24 cellular contexts compared by ENCODE assay signal in genomic region chr14:68842298-68842697, GRCh38. TPM values are rescaled to one million over a fixed set of nuclear protein-coding genes. Genes with fewer than 3 reads are reported as not detected.
A peak's percentile ranks its signal among the peaks of the same experiment; 100 is the strongest.
DNase-seq lines count a peak whose midpoint lies in the region; ATAC-seq and TF ChIP-seq lines count a peak whose summit lies in the region.
"Had no signal": no experiment of that assay in that cellular context is flagged by ENCODE, and none has a peak within 500 bp of the region (broad histone marks: within the 10 kb centered on the region; RNA-seq: fewer than 3 reads in every experiment).

No MANE protein-coding gene starts in this region.

- H3K36me3 ChIP-seq in fibroblast of lung (ENCODE audit: control insufficient read depth, insufficient read depth, low read length) = no peaks in the 10 kb centered on the region
- H3K36me3 ChIP-seq in rectal smooth muscle tissue (ENCODE audit: control insufficient read depth, insufficient read depth, low read length) = no peaks in the 10 kb centered on the region
- H3K36me3 ChIP-seq: lower lobe of right lung, neutrophil had no signal

- H4K20me1 ChIP-seq in fibroblast of lung (ENCODE audit: control insufficient read depth, extremely low read depth, insufficient read depth, low read length) = no peaks in the 10 kb centered on the region
- H4K20me1 ChIP-seq: BLaER1 treated with 17β-estradiol and CSF1 and Interleukin-3, amounts not matched to agents 10 nM and 100 nM had no signal

- H3K27me3 Mint-ChIP-seq in MCF 10A (ENCODE audit: insufficient read depth, unreplicated experiment) = no peaks in the 10 kb centered on the region

- H3K4me3 Mint-ChIP-seq in MCF 10A (ENCODE audit: unreplicated experiment) = no peak overlapping the region
- H3K4me3 Mint-ChIP-seq: central memory CD8-positive, alpha-beta T cell; HFFc6 had no signal

- CTCF ChIA-PET in MCF 10A (lab: Yijun Ruan, JAX) = interaction anchor here (0.5 to 3.1 kb wide), 8 partner anchors 16 to 1004 kb away, joined by 3 to 23 read pairs (median 4); no protein-coding TSS in a partner anchor

- POLR2A ChIA-PET in MCF 10A (lab: Yijun Ruan, JAX) = no interaction called here

- DNase-seq in DMS79 (lab: John Stamatoyannopoulos, UW) = peak; percentile 93
- peak; percentile 37 for DNase-seq in NCI-H2171 (lab: John Stamatoyannopoulos, UW)
- DNase-seq in fibroblast of lung (ENCODE audit: low read depth in 2 of 2) = peak; percentile 25 to 47
- DNase-seq in activated CD4-positive, alpha-beta T cell treated with anti-CD3 and anti-CD28 coated beads for 4 hours = no peak
- DNase-seq in MCF 10A (ENCODE audit: unreplicated experiment) = no peak
- no peak for DNase-seq in activated T-cell treated with anti-CD3 and anti-CD28 coated beads, Interleukin-2, amount 50 U/mL, for 48 hours
- DNase-seq: ACHN; EL; HFFc6; kidney; lower lobe of right lung; MG63; NCI-H1436 treated with DMSO at 0.1 percent for 48 hours; NCI-H774; SK-N-SH; stimulated activated CD4-positive, alpha-beta T cell treated with anti-CD3 and anti-CD28 coated beads, Interleukin-2, amount 100 ng/mL, for 24 hours; T-helper 2 cell had no signal

- no TSS peak for BruUV-seq in MCF 10A (replicated peaks; lab: Mats Ljungman, UMichigan)

- peaks cover 22% of the 10 kb centered on the region for H3K4me1 Mint-ChIP-seq in MCF 10A (ENCODE audit: insufficient read depth, unreplicated experiment)

- H3K4me1 ChIP-seq in fibroblast of lung (ENCODE audit: control insufficient read depth, extremely low read depth, insufficient read depth, low read length) = peaks cover 11% of the 10 kb centered on the region
- peaks cover 18% of the 10 kb centered on the region for H3K4me1 ChIP-seq in rectal smooth muscle tissue (ENCODE audit: control insufficient read depth, insufficient read depth, low read length)
- H3K4me1 ChIP-seq: lower lobe of right lung had no signal

- H3K9me3 ChIP-seq in fibroblast of lung (ENCODE audit: control insufficient read depth, insufficient read depth, low read depth, low read length) = no peaks in the 10 kb centered on the region
- H3K9me3 ChIP-seq: lower lobe of right lung, MG63, neutrophil had no signal

- no peak for ATAC-seq in GM19324 (IDR thresholded peaks at IDR 0.05; ENCODE audit: low FRiP score, unreplicated experiment)
- ATAC-seq: activated naive CD4-positive, alpha-beta T cell treated with anti-CD3 and anti-CD28 coated beads, Interleukin-2, amount 50 U/mL, for 72 hours had no signal

- H3K27ac ChIP-seq in fibroblast of lung (ENCODE audit: insufficient read depth, low read length) (no peak overlapping the region), rectal smooth muscle tissue (ENCODE audit: low read depth, low read length) (peak overlapping the region; percentile 75)
- H3K27ac ChIP-seq: lower lobe of right lung, neutrophil had no signal

- H3K4me3 ChIP-seq in fibroblast of lung (replicated peaks in 1 of 4; ENCODE audit: control extremely low read depth in 1 of 4, insufficient read depth in 1 of 4, low read depth in 3 of 4, low read length in 4 of 4) = no peak overlapping the region
- no peak overlapping the region for H3K4me3 ChIP-seq in rectal smooth muscle tissue (ENCODE audit: low read length)
- H3K4me3 ChIP-seq: BLaER1 treated with 17β-estradiol and CSF1 and Interleukin-3, amounts not matched to agents 10 nM and 100 nM; lower lobe of right lung; MG63; smooth muscle cell had no signal

- intact Hi-C loops in MCF 10A (cut with micrococcal nuclease) = loop anchor here (5.0 kb wide), 1 partner anchor 910 kb away; no protein-coding TSS in a partner anchor

- H3K9ac ChIP-seq in fibroblast of lung (ENCODE audit: insufficient read depth, low read length) (no peak overlapping the region), rectal smooth muscle tissue (ENCODE audit: low read length) (no peak overlapping the region)
- H3K9ac ChIP-seq: BLaER1 treated with 17β-estradiol and CSF1 and Interleukin-3, amounts not matched to agents 10 nM and 100 nM; SK-N-SH had no signal

- H2AFZ ChIP-seq in fibroblast of lung (ENCODE audit: low read length) = no peak overlapping the region

- H3K9me3 Mint-ChIP-seq in MCF 10A (ENCODE audit: unreplicated experiment) = peaks cover 8% of the 10 kb centered on the region
- H3K9me3 Mint-ChIP-seq: central memory CD8-positive, alpha-beta T cell; HFFc6 had no signal

- H3K4me2 ChIP-seq in fibroblast of lung (ENCODE audit: extremely low read depth, insufficient read depth, low read length) = no peak overlapping the region
- H3K4me2 ChIP-seq: SK-N-SH, smooth muscle cell had no signal

- TF ChIP-seq CTCF in fibroblast of lung (conservative IDR thresholded peaks at IDR 0.05 in 1 of 2, IDR thresholded peaks at IDR 0.05 in 1 of 2; ENCODE audit: low read depth in 1 of 2, low read length in 2 of 2) = no peak
- no peak for TF ChIP-seq CTCF in MCF 10A (IDR thresholded peaks at IDR 0.05; ENCODE audit: unreplicated experiment)

- no peak overlapping the region for H3K27ac Mint-ChIP-seq in MCF 10A (ENCODE audit: low read depth, unreplicated experiment)
- H3K27ac Mint-ChIP-seq: HFFc6 had no signal

- H3K27me3 ChIP-seq in fibroblast of lung (ENCODE audit: control insufficient read depth, insufficient read depth, low read length) = no peaks in the 10 kb centered on the region
- H3K27me3 ChIP-seq in rectal smooth muscle tissue (ENCODE audit: control insufficient read depth, insufficient read depth, low read length) = no peaks in the 10 kb centered on the region
- H3K27me3 ChIP-seq: BLaER1 treated with 17β-estradiol and CSF1 and Interleukin-3, amounts not matched to agents 10 nM and 100 nM; MG63; neutrophil had no signal

- peaks cover 4% of the 10 kb centered on the region for H3K36me3 Mint-ChIP-seq in MCF 10A (ENCODE audit: insufficient read depth, unreplicated experiment)

- no peaks in the 10 kb centered on the region for H3K79me2 ChIP-seq in fibroblast of lung (ENCODE audit: control insufficient read depth, insufficient read depth, low read length)

RNA-seq across cellular contexts. Expression of gene ZFP36L1, which starts 49.4 kb away (rescaled TPM):
- total RNA-seq in fibroblast of lung (13.9 and 22.0 TPM in 2 replicates), MCF 10A (2022) (376 and 426 TPM in 2 replicates)
- 41.7 and 58.6 TPM in 2 replicates for polyA plus RNA-seq in fibroblast of lung
- 111 and 130 TPM in 2 replicates for polyA plus RNA-seq in fibroblast of lung (2012)
- 82.5 and 113 TPM in 2 replicates for polyA minus RNA-seq in fibroblast of lung (ENCODE audit: low replicate concordance)

Comparison
In these comparisons a context has a peak if more than half of its experiments do, and no peak if none do; other contexts are left out.
1. DNase-seq: peak in DMS79 (single experiment), NCI-H2171 (single experiment) and fibroblast of lung (2 of 2); none in activated CD4-positive, alpha-beta T cell treated with anti-CD3 and anti-CD28 coated beads for 4 hours (0 of 2), MCF 10A (single experiment) and activated T-cell treated with anti-CD3 and anti-CD28 coated beads, Interleukin-2, amount 50 U/mL, for 48 hours (0 of 2).
2. RNA of gene ZFP36L1, which starts 49.4 kb away (total RNA-seq): 376 to 426 TPM in MCF 10A; 13.9 to 22.0 TPM in fibroblast of lung; every median in the first group is over 10 times any median in the second.